Comparison of ENCODE assay signal across 32 cellular contexts in the genomic region with DNA sequence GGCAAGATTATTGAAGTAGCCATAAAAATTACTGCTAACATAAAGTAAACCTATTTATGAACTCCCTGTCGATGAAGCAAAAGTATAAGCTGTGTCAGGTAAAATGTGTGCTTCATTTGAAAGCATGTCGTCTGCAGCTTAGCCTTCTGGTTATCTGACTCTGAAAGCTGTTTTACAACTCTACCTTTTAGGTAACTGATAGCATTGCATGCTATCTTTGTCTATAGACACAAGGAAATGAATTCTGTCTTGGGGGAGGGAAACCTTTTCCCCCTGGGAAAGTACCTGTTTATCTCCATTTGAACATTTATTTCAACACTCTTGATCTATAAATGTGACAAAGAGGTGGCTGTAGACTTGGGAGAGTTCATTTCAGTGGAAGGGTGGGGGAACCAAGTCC. TPM values are rescaled to one million over a fixed set of nuclear protein-coding genes. Genes with fewer than 3 reads are reported as not detected.
"Had no signal": no experiment of that assay in that cellular context is flagged by ENCODE, and none has a peak within 500 bp of the region (broad histone marks: within the 10 kb centered on the region; RNA-seq: fewer than 3 reads in every experiment).

No MANE protein-coding gene starts in this region.

- ATAC-seq: activated naive CD4-positive, alpha-beta T cell treated with anti-CD3 and anti-CD28 coated beads, Interleukin-2, amount 50 U/mL, for 72 hours; activated T-cell treated with anti-CD3 and anti-CD28 coated beads, Interleukin-2, amount 50 U/mL, for 72 hours; body of pancreas; foreskin keratinocyte; gastrocnemius medialis; heart left ventricle; T-helper 17 cell; WTC11 had no signal

- H3K4me3 ChIP-seq: adrenal gland, body of pancreas, coronary artery, dorsolateral prefrontal cortex, esophagus muscularis mucosa, gastrocnemius medialis, heart left ventricle had no signal

- H3K4me1 ChIP-seq: adrenal gland, body of pancreas, foreskin keratinocyte, gastrocnemius medialis, heart left ventricle had no signal

- H3K36me3 ChIP-seq: adrenal gland, esophagus muscularis mucosa, gastrocnemius medialis, heart left ventricle had no signal

- H3K9me3 ChIP-seq: adrenal gland, body of pancreas, esophagus muscularis mucosa, gastrocnemius medialis, heart left ventricle had no signal

- H3K27ac ChIP-seq: adrenal gland, body of pancreas, coronary artery, dorsolateral prefrontal cortex, esophagus muscularis mucosa, foreskin keratinocyte, gastrocnemius medialis, heart left ventricle, VCaP had no signal

- DNase-seq: activated CD4-positive, alpha-beta memory T cell treated with anti-CD3 and anti-CD28 coated beads, Interleukin-2, amount 10 ng/mL, durations not matched to agents 7 days and 5 days; activated CD4-positive, alpha-beta T cell treated with anti-CD3 and anti-CD28 coated beads for 1 hour; activated CD4-positive, alpha-beta T cell treated with anti-CD3 and anti-CD28 coated beads for 4 hours; activated CD4-positive, alpha-beta T cell treated with anti-CD3 and anti-CD28 coated beads, Interleukin-2, amount 10 ng/mL, durations not matched to agents 7 days and 5 days; activated CD4-positive, alpha-beta T cell treated with anti-CD3 and anti-CD28 coated beads, Interleukin-2, amount 50 U/mL, for 4 hours; activated CD8-positive, alpha-beta memory T cell treated with anti-CD3 and anti-CD28 coated beads, Interleukin-2, amount 50 U/mL, for 48 hours; activated gamma-delta T cell; activated naive CD4-positive, alpha-beta T cell; activated naive CD4-positive, alpha-beta T cell treated with anti-CD3 and anti-CD28 coated beads, Interleukin-2, amount 10 ng/mL, durations not matched to agents 7 days and 5 days; activated T-cell treated with anti-CD3 and anti-CD28 coated beads for 4 hours; activated T-cell treated with anti-CD3 and anti-CD28 coated beads, Interleukin-2, amount 50 U/mL, for 24 hours; activated T-cell treated with anti-CD3 and anti-CD28 coated beads, Interleukin-2, amount 50 U/mL, for 72 hours; adrenal gland; amygdala; aorta; body of pancreas; caudate nucleus; dorsolateral prefrontal cortex; effector memory CD4-positive, alpha-beta T cell; endodermal cell; foreskin keratinocyte; gastrocnemius medialis; glutamatergic neuron; heart left ventricle; T-helper 1 cell; T-helper 17 cell; T1000 had no signal

RNA-seq across cellular contexts. Expression of a gene that starts 51.4 kb away (rescaled TPM):
- total RNA-seq: gastrocnemius medialis had no signal
- polyA plus RNA-seq: foreskin keratinocyte had no signal
